In genomic region chr16:46690281-46691178, GRCh38 we compare ENCODE assay signal across 1 cellular context.
TF ChIP-seq lines count a peak whose summit lies in the region.

No MANE protein-coding gene starts in this region.

TF ChIP-seq in HepG2, 621 proteins besides CTCF, POLR2A, EP300 and RAD21 (continued from another document and continues in another):
- TF ChIP-seq ZNF737 (CRISPR knock-in tag; IDR thresholded peaks at IDR 0.05; ENCODE audit: borderline replicate concordance) (no peak), ZNF280B (CRISPR knock-in tag; IDR thresholded peaks at IDR 0.05; ENCODE audit: borderline replicate concordance) (no peak), THYN1 (CRISPR knock-in tag; IDR thresholded peaks at IDR 0.05; ENCODE audit: borderline replicate concordance, low read depth) (no peak), ZFP36L1 (CRISPR knock-in tag; IDR thresholded peaks at IDR 0.05) (no peak), ZNF414 (CRISPR knock-in tag; IDR thresholded peaks at IDR 0.05) (no peak), ZMYM3 (CRISPR knock-in tag; IDR thresholded peaks at IDR 0.05) (0 out of 2 replicates have a peak, but pooled peaks have one; percentile 29), KLF11 (CRISPR knock-in tag; IDR thresholded peaks at IDR 0.05) (0 out of 2 replicates have a peak, but pooled peaks have one; percentile 66), DMTF1 (CRISPR knock-in tag; IDR thresholded peaks at IDR 0.05) (no peak), CSRNP1 (CRISPR knock-in tag; IDR thresholded peaks at IDR 0.05) (no peak), POLR2G (IDR thresholded peaks at IDR 0.05; ENCODE audit: low read depth, low read length) (peak; percentile 64), PATZ1 (CRISPR knock-in tag; IDR thresholded peaks at IDR 0.05) (0 out of 2 replicates have a peak, but pooled peaks have one; percentile 11), ZNF777 (CRISPR knock-in tag; IDR thresholded peaks at IDR 0.05) (no peak), KAT2B (IDR thresholded peaks at IDR 0.05; ENCODE audit: borderline replicate concordance, low read depth, low read length) (no peak), HMGXB4 (CRISPR knock-in tag; IDR thresholded peaks at IDR 0.05; ENCODE audit: borderline replicate concordance in 1 of 2, low read depth in 1 of 2) (peak in 1 of 2 experiments; percentile 8; a peak in 1 of 4 replicates), TOE1 (CRISPR knock-in tag; IDR thresholded peaks at IDR 0.05) (no peak), ZNF629 (CRISPR knock-in tag; conservative IDR thresholded peaks at IDR 0.05) (no peak), MXI1 (IDR thresholded peaks at IDR 0.05; ENCODE audit: borderline replicate concordance, low read depth, low read length) (peak; percentile 72; the same call in 1 of the 3 replicates), TCF12 (IDR thresholded peaks at IDR 0.05) (no peak), TCF12 (CRISPR knock-in tag; IDR thresholded peaks at IDR 0.05) (no peak), ZNF878 (CRISPR knock-in tag; IDR thresholded peaks at IDR 0.05) (no peak), ARNT2 (CRISPR knock-in tag; IDR thresholded peaks at IDR 0.05; ENCODE audit: low read depth) (no peak), TRIM22 (IDR thresholded peaks at IDR 0.05) (no peak), ZHX2 (IDR thresholded peaks at IDR 0.05; ENCODE audit: low read depth) (no peak), ZHX2 (CRISPR knock-in tag; IDR thresholded peaks at IDR 0.05; ENCODE audit: borderline replicate concordance) (no peak), LBX2 (CRISPR knock-in tag; IDR thresholded peaks at IDR 0.05; ENCODE audit: borderline replicate concordance) (no peak), ZNF317 (CRISPR knock-in tag; IDR thresholded peaks at IDR 0.05) (no peak), STAT6 (CRISPR knock-in tag; IDR thresholded peaks at IDR 0.05; ENCODE audit: borderline replicate concordance) (0 out of 2 replicates have a peak, but pooled peaks have one; percentile 48), RELA (CRISPR knock-in tag; IDR thresholded peaks at IDR 0.05) (no peak), ZSCAN12 (CRISPR knock-in tag; IDR thresholded peaks at IDR 0.05) (no peak), EED (CRISPR knock-in tag; IDR thresholded peaks at IDR 0.05) (no peak), GATAD1 (CRISPR knock-in tag; IDR thresholded peaks at IDR 0.05) (peak; percentile 44; the same call in 1 of the 2 replicates), ZBTB39 (CRISPR knock-in tag; IDR thresholded peaks at IDR 0.05) (no peak; the same call in 1 of the 2 replicates), ZNF549 (CRISPR knock-in tag; IDR thresholded peaks at IDR 0.05) (no peak)
